ENCODE assay signal across 8 cellular contexts in the genomic region with DNA sequence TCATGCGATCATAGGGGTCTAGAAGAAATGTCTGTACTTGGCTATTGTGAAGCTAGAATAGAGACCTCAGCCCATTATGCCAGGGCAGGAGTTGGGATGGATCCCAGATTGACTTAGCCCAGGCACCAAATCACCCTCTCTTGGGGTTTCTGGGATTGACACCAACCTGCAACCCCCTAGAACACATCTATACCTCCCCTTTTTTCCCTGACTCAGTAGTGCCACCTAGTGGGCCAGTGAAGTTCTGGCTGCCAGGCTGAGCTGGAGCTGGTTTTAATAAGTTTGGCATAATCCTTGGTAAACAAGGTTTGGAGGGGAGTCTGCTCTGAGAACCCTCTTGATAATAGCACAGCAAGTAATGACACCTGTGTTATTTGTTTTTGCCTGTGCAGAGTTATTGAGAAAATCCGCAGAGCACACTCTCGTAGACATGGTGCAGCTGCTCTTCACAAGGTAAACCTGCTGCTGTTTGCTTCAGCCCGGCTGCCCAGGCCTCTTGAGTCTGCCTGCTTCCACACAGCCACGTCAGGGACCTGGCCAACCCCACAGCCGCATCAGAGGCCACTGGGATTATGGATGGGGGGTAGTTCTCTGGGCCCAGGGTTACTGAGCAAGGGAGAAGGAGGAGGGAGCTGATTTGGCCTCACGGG. TPM values are rescaled to one million over a fixed set of nuclear protein-coding genes. Genes with fewer than 3 reads are reported as not detected.
DNase-seq lines count a peak whose midpoint lies in the region; ATAC-seq, FAIRE-seq and TF ChIP-seq lines count a peak whose summit lies in the region.

No MANE protein-coding gene starts in this region.

- H3K27ac Mint-ChIP-seq in Calu3 (ENCODE audit: unreplicated experiment), result no peak overlapping the region
- no peak overlapping the region for H3K27ac Mint-ChIP-seq in activated T-helper 17 cell treated with anti-CD3 and anti-CD28 coated beads, Interleukin-2, amount 50 U/mL, for 72 hours

- TF ChIP-seq EP300 in tibial nerve (IDR thresholded peaks at IDR 0.05), result no peak

- CTCF ChIA-PET in Calu3 (lab: Charles Lee), result interaction anchor here (0.6 to 4.5 kb wide), 9 partner anchors 12 to 182 kb away, joined by 3 to 71 read pairs (median 5); partner anchors contain the start of genes ELOVL3 and GBF1

- peak; percentile 74 for ATAC-seq in activated T-helper 17 cell treated with anti-CD3 and anti-CD28 coated beads, Interleukin-2, amount 50 U/mL, for 72 hours (replicated peaks)
- ATAC-seq in foreskin keratinocyte, result peak; percentile 45
- ATAC-seq in pancreas, result peak; percentile 57 to 82 (median 78)

- peaks cover 6% of the 10 kb centered on the region for H3K4me1 Mint-ChIP-seq in Calu3 (ENCODE audit: low read depth, unreplicated experiment)
- H3K4me1 Mint-ChIP-seq in activated T-helper 17 cell treated with anti-CD3 and anti-CD28 coated beads, Interleukin-2, amount 50 U/mL, for 72 hours, result peaks cover 4% of the 10 kb centered on the region

- no peak overlapping the region for H3K27ac ChIP-seq in foreskin keratinocyte
- no peak overlapping the region for H3K27ac ChIP-seq in pancreas
- H3K27ac ChIP-seq in tibial nerve, result no peak overlapping the region

- intact Hi-C loops in Calu3 (cut with micrococcal nuclease; ENCODE audit: unreplicated experiment) (loop anchor here (1.0 kb wide), 1 partner anchor 121 kb away; no protein-coding TSS in a partner anchor), pancreas (cut with DNase I) (loop anchor here in 2 of 3 donors (5.0 kb wide), 2 partner anchors 120 to 125 kb away; partner anchors contain the start of gene ELOVL3 (in 1 of the 2))

- H3K4me1 ChIP-seq in foreskin keratinocyte, result no peaks in the 10 kb centered on the region
- H3K4me1 ChIP-seq in pancreas, result no peaks in the 10 kb centered on the region
- no peaks in the 10 kb centered on the region for H3K4me1 ChIP-seq in tibial nerve

- H3K27me3 Mint-ChIP-seq in Calu3 (ENCODE audit: unreplicated experiment), result no peaks in the 10 kb centered on the region
- H3K27me3 Mint-ChIP-seq in activated T-helper 17 cell treated with anti-CD3 and anti-CD28 coated beads, Interleukin-2, amount 50 U/mL, for 72 hours, result no peaks in the 10 kb centered on the region

- H3K4me3 ChIP-seq in pancreas (no peak overlapping the region), tibial nerve (no peak overlapping the region)

- H3K9me3 ChIP-seq in pancreas (no peaks in the 10 kb centered on the region), tibial nerve (no peaks in the 10 kb centered on the region)

- DNase-seq in Calu3 (peak; percentile 61), KBM-7 (peak; percentile 89), RPMI8226 (peak; percentile 52), foreskin keratinocyte (no peak), pancreas (peak in 5 of 6 donors; percentile 35 to 77 (median 60)), tibial nerve (ENCODE audit: low spot score in 2 of 2) (peak in 1 of 2 donors; percentile 67), GF-D8 (lab: John Stamatoyannopoulos, UW) (no peak)

- WGBS in pancreas, 2 donors, result 73% methylated on average over 7 of the region's 7 CpGs
- WGBS in tibial nerve, 2 donors, result 71 to 73% methylated on average over 7 of the region's 7 CpGs

- H3K36me3 ChIP-seq in pancreas (peaks cover 0 to 41% (median 3%) of the 10 kb centered on the region in 3 donors), tibial nerve (peaks cover 6 to 83% (median 18%) of the 10 kb centered on the region in 3 donors)

- H3K36me3 Mint-ChIP-seq in Calu3 (ENCODE audit: insufficient read depth, unreplicated experiment), result peaks cover 44% of the 10 kb centered on the region
- H3K36me3 Mint-ChIP-seq in activated T-helper 17 cell treated with anti-CD3 and anti-CD28 coated beads, Interleukin-2, amount 50 U/mL, for 72 hours (ENCODE audit: low read depth), result peaks cover 74% of the 10 kb centered on the region

- no TSS peak for BruUV-seq in Calu3 (replicated peaks; lab: Mats Ljungman, UMichigan)

- H3K9me3 Mint-ChIP-seq in Calu3 (ENCODE audit: low read depth, unreplicated experiment), result no peaks in the 10 kb centered on the region
- H3K9me3 Mint-ChIP-seq in activated T-helper 17 cell treated with anti-CD3 and anti-CD28 coated beads, Interleukin-2, amount 50 U/mL, for 72 hours, result no peaks in the 10 kb centered on the region

- FAIRE-seq in pancreas (lab: Jason Lieb, UNC), result no peak

- TF ChIP-seq CTCF in Calu3 (IDR thresholded peaks at IDR 0.05; ENCODE audit: unreplicated experiment) (peak; percentile 78), foreskin keratinocyte (conservative IDR thresholded peaks at IDR 0.05) (peak; percentile 88), pancreas (IDR thresholded peaks at IDR 0.05) (peak; percentile 71 to 89 (median 84)), tibial nerve (IDR thresholded peaks at IDR 0.05) (peak; percentile 77 to 88 (median 83))

- no peaks in the 10 kb centered on the region for H3K27me3 ChIP-seq in foreskin keratinocyte
- no peaks in the 10 kb centered on the region for H3K27me3 ChIP-seq in pancreas
- H3K27me3 ChIP-seq in tibial nerve, result no peaks in the 10 kb centered on the region

- in situ Hi-C loops in KBM-7 (cut with MboI; ENCODE audit: low pct_unique_long_range_greater_than_20kb, low sequenced_read_pairs), result loop anchor here (10.0 kb wide), 1 partner anchor 117 kb away; no protein-coding TSS in a partner anchor

- no peak overlapping the region for H3K4me3 Mint-ChIP-seq in Calu3 (ENCODE audit: low read depth, unreplicated experiment)
- H3K4me3 Mint-ChIP-seq in activated T-helper 17 cell treated with anti-CD3 and anti-CD28 coated beads, Interleukin-2, amount 50 U/mL, for 72 hours, result no peak overlapping the region

- no peak for TF ChIP-seq POLR2A in tibial nerve (IDR thresholded peaks at IDR 0.05)

RNA-seq across cellular contexts. Expression of gene NFKB2, which starts 43.3 kb away (rescaled TPM):
- total RNA-seq in Calu3 (2022) (64.7 and 72.9 TPM in 2 replicates), foreskin keratinocyte (35.5 and 40.2 TPM in 2 replicates), pancreas (10 to 100 TPM; 17.0 to 44.3 (median 22.0) TPM), tibial nerve (10 to 100 TPM; 19.3 to 49.2 (median 31.8) TPM)
- total RNA-seq in activated T-helper 17 cell treated with anti-CD3 and anti-CD28 coated beads, Interleukin-2, amount 50 U/mL, for 72 hours, result 100 to 1,000 TPM; 192 to 372 TPM
- polyA plus RNA-seq in foreskin keratinocyte (33.3 and 34.9 TPM in 2 replicates), pancreas (10 to 100 TPM; 44.7 to 58.0 TPM)

Comparison
In these comparisons a context has a peak if more than half of its experiments do, and no peak if none do; other contexts are left out.
1. DNase-seq: peak in Calu3 (single experiment), KBM-7 (single experiment), RPMI8226 (single experiment) and pancreas (5 of 6); none in foreskin keratinocyte (0 of 2) and GF-D8 (single experiment).
2. Peak in every context shown above with its lines, with median percentiles within 50 percentile points of each other: CTCF ChIP-seq and ATAC-seq.